20 cellular contexts compared by ENCODE assay signal in genomic region chr14:68482772-68483395, GRCh38.
DNase-seq lines count a peak whose midpoint lies in the region; ATAC-seq and TF ChIP-seq lines count a peak whose summit lies in the region.
"Had no signal": no experiment of that assay in that cellular context is flagged by ENCODE, and none has a peak within 500 bp of the region (broad histone marks: within the 10 kb centered on the region; RNA-seq: fewer than 3 reads in every experiment).

No MANE protein-coding gene starts in this region.

- H3K9me3 ChIP-seq in mesenchymal stem cell (ENCODE audit: control insufficient read depth, low read length) (no peaks in the 10 kb centered on the region), upper lobe of right lung (no peaks in the 10 kb centered on the region)
- H3K9me3 ChIP-seq: mucosa of descending colon, SJCRH30 had no signal

- peak overlapping the region in 1 of 2 experiments; percentile 43 for H2BK12ac ChIP-seq in mesenchymal stem cell (ENCODE audit: low read length in 2 of 2)

- no peak overlapping the region for H3K27ac ChIP-seq in mesenchymal stem cell (ENCODE audit: low read length, poor library complexity, severe bottlenecking)
- H3K27ac ChIP-seq in upper lobe of right lung: no peak overlapping the region
- H3K27ac ChIP-seq: BLaER1, cardiac muscle cell, dorsolateral prefrontal cortex, HL-60, SJCRH30 had no signal

- WGBS in mesenchymal stem cell: no CpG with 5 or more reads among the region's 1 CpG

- no peak overlapping the region for H3K4me2 ChIP-seq in mesenchymal stem cell (ENCODE audit: low read length, poor library complexity, severe bottlenecking)

- H3K9me3 Mint-ChIP-seq in activated naive CD4-positive, alpha-beta T cell treated with anti-CD3 and anti-CD28 coated beads, Interleukin-2, amount 50 U/mL, for 24 hours: no peaks in the 10 kb centered on the region
- peaks cover 7% of the 10 kb centered on the region for H3K9me3 Mint-ChIP-seq in activated T-helper 1 cell treated with anti-CD3 and anti-CD28 coated beads, Interleukin-12 subunit alpha, Interleukin-12 subunit beta, Interleukin-2, Interleukin-4 antibody, amounts not matched to agents 30 ng/mL and 10 ng/mL and 1 ng/mL, durations not matched to agents 14 hours and 24 hours and 36 hours
- H3K9me3 Mint-ChIP-seq in CD14-positive monocyte: no peaks in the 10 kb centered on the region
- H3K9me3 Mint-ChIP-seq: IgD-negative memory B cell had no signal

- no peaks in the 10 kb centered on the region for H3K27me3 Mint-ChIP-seq in activated naive CD4-positive, alpha-beta T cell treated with anti-CD3 and anti-CD28 coated beads, Interleukin-2, amount 50 U/mL, for 24 hours
- peaks cover 2% of the 10 kb centered on the region for H3K27me3 Mint-ChIP-seq in activated T-helper 1 cell treated with anti-CD3 and anti-CD28 coated beads, Interleukin-12 subunit alpha, Interleukin-12 subunit beta, Interleukin-2, Interleukin-4 antibody, amounts not matched to agents 30 ng/mL and 10 ng/mL and 1 ng/mL, durations not matched to agents 14 hours and 24 hours and 36 hours (ENCODE audit: insufficient read depth)
- peaks cover 0 to 5% (median 2%) of the 10 kb centered on the region in 3 donors for H3K27me3 Mint-ChIP-seq in CD14-positive monocyte (ENCODE audit: low read depth in 3 of 3)
- H3K27me3 Mint-ChIP-seq: IgD-negative memory B cell had no signal

- H2BK5ac ChIP-seq in mesenchymal stem cell (ENCODE audit: low read depth, low read length, poor library complexity, severe bottlenecking): no peak overlapping the region

- H3K36me3 Mint-ChIP-seq in activated naive CD4-positive, alpha-beta T cell treated with anti-CD3 and anti-CD28 coated beads, Interleukin-2, amount 50 U/mL, for 24 hours: peaks cover 1% of the 10 kb centered on the region
- peaks cover 6% of the 10 kb centered on the region for H3K36me3 Mint-ChIP-seq in activated T-helper 1 cell treated with anti-CD3 and anti-CD28 coated beads, Interleukin-12 subunit alpha, Interleukin-12 subunit beta, Interleukin-2, Interleukin-4 antibody, amounts not matched to agents 30 ng/mL and 10 ng/mL and 1 ng/mL, durations not matched to agents 14 hours and 24 hours and 36 hours (ENCODE audit: low read depth)
- H3K36me3 Mint-ChIP-seq in CD14-positive monocyte: peaks cover 0 to 5% of the 10 kb centered on the region in 2 donors

- no peak overlapping the region for H2BK120ac ChIP-seq in mesenchymal stem cell (ENCODE audit: low read depth, low read length)

- H2AK5ac ChIP-seq in mesenchymal stem cell (ENCODE audit: low read length, severe bottlenecking): no peak overlapping the region

- H3K4me3 Mint-ChIP-seq in activated naive CD4-positive, alpha-beta T cell treated with anti-CD3 and anti-CD28 coated beads, Interleukin-2, amount 50 U/mL, for 24 hours: no peak overlapping the region
- H3K4me3 Mint-ChIP-seq in activated T-helper 1 cell treated with anti-CD3 and anti-CD28 coated beads, Interleukin-12 subunit alpha, Interleukin-12 subunit beta, Interleukin-2, Interleukin-4 antibody, amounts not matched to agents 30 ng/mL and 10 ng/mL and 1 ng/mL, durations not matched to agents 14 hours and 24 hours and 36 hours: no peak overlapping the region
- H3K4me3 Mint-ChIP-seq in CD14-positive monocyte: no peak overlapping the region
- H3K4me3 Mint-ChIP-seq: IgD-negative memory B cell had no signal

- H3K4me1 ChIP-seq in mesenchymal stem cell (ENCODE audit: control insufficient read depth, insufficient read depth, low read depth, low read length) (no peaks in the 10 kb centered on the region), upper lobe of right lung (peaks cover 19% of the 10 kb centered on the region)

- H3K36me3 ChIP-seq in mesenchymal stem cell (ENCODE audit: control insufficient read depth in 1 of 2, insufficient read depth in 2 of 2, low read depth in 1 of 2, low read length in 2 of 2): no peaks in the 10 kb centered on the region
- H3K36me3 ChIP-seq in upper lobe of right lung: no peaks in the 10 kb centered on the region
- H3K36me3 ChIP-seq: BLaER1, cardiac muscle cell, SJCRH30 had no signal

- H3K79me1 ChIP-seq in mesenchymal stem cell (replicated peaks; ENCODE audit: low read length, poor library complexity, severe bottlenecking): peaks cover 2% of the 10 kb centered on the region

- no peak overlapping the region for H3K14ac ChIP-seq in mesenchymal stem cell (ENCODE audit: low read length in 2 of 2)

- H3K4me3 ChIP-seq in mesenchymal stem cell (ENCODE audit: insufficient read depth in 1 of 2, low read depth in 1 of 2, low read length in 2 of 2) (no peak overlapping the region), upper lobe of right lung (no peak overlapping the region)
- H3K4me3 ChIP-seq: BLaER1, cardiac muscle cell, dorsolateral prefrontal cortex, mucosa of descending colon, SJCRH30 had no signal

- H3K9ac ChIP-seq in mesenchymal stem cell (ENCODE audit: low read length): no peak overlapping the region
- H3K9ac ChIP-seq: BLaER1 had no signal

- H3K23ac ChIP-seq in mesenchymal stem cell (ENCODE audit: low read length in 2 of 2): no peak overlapping the region

- H4K8ac ChIP-seq in mesenchymal stem cell (ENCODE audit: low read length): no peak overlapping the region

- peak; percentile 27 for ATAC-seq in upper lobe of right lung
- ATAC-seq: left colon, mucosa of descending colon had no signal

- DNase-seq in activated naive CD4-positive, alpha-beta T cell treated with Interleukin-2 at 50 U/mL for 16 hours: no peak
- DNase-seq in activated T-helper 1 cell treated with anti-CD3 and anti-CD28 coated beads, Interleukin-12 subunit alpha, Interleukin-12 subunit beta, Interleukin-2, Interleukin-4 antibody, amounts not matched to agents 30 ng/mL and 10 ng/mL and 1 ng/mL, durations not matched to agents 14 hours and 24 hours and 36 hours (ENCODE audit: low spot score): no peak
- peak; percentile 31 for DNase-seq in mesenchymal stem cell
- no peak for DNase-seq in upper lobe of right lung
- DNase-seq in CD14-positive monocyte (ENCODE audit: low spot score): no peak
- DNase-seq in dedifferentiated amniotic fluid mesenchymal stem cell (ENCODE audit: extremely low spot score): no peak
- no peak for DNase-seq in stimulated activated naive CD4-positive, alpha-beta T cell treated with Interleukin-2 at 50 U/mL for 16 hours (lab: John Stamatoyannopoulos, UW)
- DNase-seq: dorsolateral prefrontal cortex, left colon, mucosa of descending colon, NCI-H1694, NCI-H774, nucleus accumbens, T-helper 2 cell had no signal

- peaks cover 72% of the 10 kb centered on the region for H3K4me1 Mint-ChIP-seq in activated naive CD4-positive, alpha-beta T cell treated with anti-CD3 and anti-CD28 coated beads, Interleukin-2, amount 50 U/mL, for 24 hours
- H3K4me1 Mint-ChIP-seq in activated T-helper 1 cell treated with anti-CD3 and anti-CD28 coated beads, Interleukin-12 subunit alpha, Interleukin-12 subunit beta, Interleukin-2, Interleukin-4 antibody, amounts not matched to agents 30 ng/mL and 10 ng/mL and 1 ng/mL, durations not matched to agents 14 hours and 24 hours and 36 hours (ENCODE audit: low read depth): peaks cover 34% of the 10 kb centered on the region
- H3K4me1 Mint-ChIP-seq in CD14-positive monocyte: no peaks in the 10 kb centered on the region

- no peak overlapping the region for H3K18ac ChIP-seq in mesenchymal stem cell (ENCODE audit: low read depth in 1 of 2, low read length in 2 of 2)

- peaks cover 0 to 3% of the 10 kb centered on the region in 2 experiments for H3K27me3 ChIP-seq in mesenchymal stem cell (ENCODE audit: control insufficient read depth in 1 of 2, insufficient read depth in 1 of 2, low read length in 2 of 2)
- H3K27me3 ChIP-seq in upper lobe of right lung: no peaks in the 10 kb centered on the region
- H3K27me3 ChIP-seq: BLaER1, cardiac muscle cell, dorsolateral prefrontal cortex, SJCRH30 had no signal

- H4K91ac ChIP-seq in mesenchymal stem cell (ENCODE audit: low read length): no peak overlapping the region

- no peak overlapping the region for H3K4ac ChIP-seq in mesenchymal stem cell (ENCODE audit: low read depth in 1 of 2, low read length in 2 of 2)

- TF ChIP-seq CTCF in upper lobe of right lung (IDR thresholded peaks at IDR 0.05) (no peak), CD14-positive monocyte (IDR thresholded peaks at IDR 0.05) (no peak)

- peak overlapping the region; percentile 60 for H3K27ac Mint-ChIP-seq in activated naive CD4-positive, alpha-beta T cell treated with anti-CD3 and anti-CD28 coated beads, Interleukin-2, amount 50 U/mL, for 24 hours
- peak overlapping the region; percentile 71 for H3K27ac Mint-ChIP-seq in activated T-helper 1 cell treated with anti-CD3 and anti-CD28 coated beads, Interleukin-12 subunit alpha, Interleukin-12 subunit beta, Interleukin-2, Interleukin-4 antibody, amounts not matched to agents 30 ng/mL and 10 ng/mL and 1 ng/mL, durations not matched to agents 14 hours and 24 hours and 36 hours
- no peak overlapping the region for H3K27ac Mint-ChIP-seq in CD14-positive monocyte

- no peak overlapping the region for H2AFZ ChIP-seq in mesenchymal stem cell (ENCODE audit: low read depth, low read length)

- intact Hi-C loops in activated T-helper 1 cell treated with anti-CD3 and anti-CD28 coated beads, Interleukin-12 subunit alpha, Interleukin-12 subunit beta, Interleukin-2, Interleukin-4 antibody, amounts not matched to agents 30 ng/mL and 10 ng/mL and 1 ng/mL, durations not matched to agents 14 hours and 24 hours and 36 hours (cut with micrococcal nuclease): loop anchor here (1.0 to 5.0 kb wide), 4 partner anchors 15 to 308 kb away; no protein-coding TSS in a partner anchor
- intact Hi-C loops in upper lobe of right lung (cut with DNase I) (no loop called here), CD14-positive monocyte (cut with micrococcal nuclease) (no loop called here)

- H2BK15ac ChIP-seq in mesenchymal stem cell (ENCODE audit: low read depth, poor library complexity, severe bottlenecking): no peak overlapping the region

Comparison
In these comparisons a context has a peak if more than half of its experiments do, and no peak if none do; other contexts are left out.
1. H3K27ac Mint-ChIP-seq: peak in activated naive CD4-positive, alpha-beta T cell treated with anti-CD3 and anti-CD28 coated beads, Interleukin-2, amount 50 U/mL, for 24 hours (single experiment) and activated T-helper 1 cell treated with anti-CD3 and anti-CD28 coated beads, Interleukin-12 subunit alpha, Interleukin-12 subunit beta, Interleukin-2, Interleukin-4 antibody, amounts not matched to agents 30 ng/mL and 10 ng/mL and 1 ng/mL, durations not matched to agents 14 hours and 24 hours and 36 hours (single experiment); none in CD14-positive monocyte (0 of 7).